In the genomic region with DNA sequence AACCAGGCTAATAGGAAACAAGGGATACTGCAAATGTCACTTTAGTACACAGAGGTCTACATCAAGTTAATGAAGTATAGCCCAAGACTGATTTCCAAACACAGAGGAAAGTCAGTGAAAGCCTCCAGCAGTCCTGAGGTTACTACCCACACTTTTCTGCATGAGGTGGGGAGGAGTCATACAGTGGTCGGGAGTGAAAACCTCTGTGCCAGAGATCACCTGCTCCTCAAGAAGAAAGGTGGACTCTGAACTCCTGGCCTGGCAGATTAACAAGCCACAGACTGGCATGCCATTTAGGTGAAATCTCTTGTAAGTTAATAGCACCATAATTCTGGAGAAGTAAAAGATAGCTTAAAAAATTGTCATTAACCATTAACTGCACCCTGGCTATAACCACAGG, we compare ENCODE assay signal across 18 cellular contexts.
DNase-seq lines count a peak whose midpoint lies in the region; ATAC-seq and TF ChIP-seq lines count a peak whose summit lies in the region.
"Had no signal": no experiment of that assay in that cellular context is flagged by ENCODE, and none has a peak within 500 bp of the region (broad histone marks: within the 10 kb centered on the region; RNA-seq: fewer than 3 reads in every experiment).

No MANE protein-coding gene starts in this region.

- H3K27me3 ChIP-seq in thyroid gland (no peaks in the 10 kb centered on the region), ovary (no peaks in the 10 kb centered on the region)
- H3K27me3 ChIP-seq: BLaER1 had no signal

- H3K27me3 Mint-ChIP-seq in activated T-helper 1 cell treated with anti-CD3 and anti-CD28 coated beads, Interleukin-12 subunit alpha, Interleukin-12 subunit beta, Interleukin-2, Interleukin-4 antibody, amounts not matched to agents 30 ng/mL and 10 ng/mL and 1 ng/mL, durations not matched to agents 14 hours and 24 hours and 36 hours (ENCODE audit: insufficient read depth): no peaks in the 10 kb centered on the region
- H3K27me3 Mint-ChIP-seq: CD4-positive, alpha-beta memory T cell had no signal

- no peaks in the 10 kb centered on the region for H3K4me1 Mint-ChIP-seq in activated T-helper 1 cell treated with anti-CD3 and anti-CD28 coated beads, Interleukin-12 subunit alpha, Interleukin-12 subunit beta, Interleukin-2, Interleukin-4 antibody, amounts not matched to agents 30 ng/mL and 10 ng/mL and 1 ng/mL, durations not matched to agents 14 hours and 24 hours and 36 hours (ENCODE audit: low read depth)
- H3K4me1 Mint-ChIP-seq: CD4-positive, alpha-beta memory T cell had no signal

- H3K9me3 ChIP-seq in mucosa of descending colon (peaks cover 11% of the 10 kb centered on the region), thyroid gland (no peaks in the 10 kb centered on the region), ovary (no peaks in the 10 kb centered on the region)
- H3K9me3 ChIP-seq: A549 had no signal

- peaks cover 3% of the 10 kb centered on the region for H3K9me3 Mint-ChIP-seq in activated T-helper 1 cell treated with anti-CD3 and anti-CD28 coated beads, Interleukin-12 subunit alpha, Interleukin-12 subunit beta, Interleukin-2, Interleukin-4 antibody, amounts not matched to agents 30 ng/mL and 10 ng/mL and 1 ng/mL, durations not matched to agents 14 hours and 24 hours and 36 hours

- no peak overlapping the region for H3K27ac Mint-ChIP-seq in activated T-helper 1 cell treated with anti-CD3 and anti-CD28 coated beads, Interleukin-12 subunit alpha, Interleukin-12 subunit beta, Interleukin-2, Interleukin-4 antibody, amounts not matched to agents 30 ng/mL and 10 ng/mL and 1 ng/mL, durations not matched to agents 14 hours and 24 hours and 36 hours
- H3K27ac Mint-ChIP-seq: CD4-positive, alpha-beta memory T cell had no signal

- H3K36me3 ChIP-seq in mucosa of descending colon (ENCODE audit: low read depth) (no peaks in the 10 kb centered on the region), thyroid gland (no peaks in the 10 kb centered on the region), ovary (no peaks in the 10 kb centered on the region)
- H3K36me3 ChIP-seq: BLaER1 had no signal

- no peaks in the 10 kb centered on the region for H3K36me3 Mint-ChIP-seq in activated T-helper 1 cell treated with anti-CD3 and anti-CD28 coated beads, Interleukin-12 subunit alpha, Interleukin-12 subunit beta, Interleukin-2, Interleukin-4 antibody, amounts not matched to agents 30 ng/mL and 10 ng/mL and 1 ng/mL, durations not matched to agents 14 hours and 24 hours and 36 hours (ENCODE audit: low read depth)
- H3K36me3 Mint-ChIP-seq: CD4-positive, alpha-beta memory T cell had no signal

- H3K4me3 Mint-ChIP-seq in activated T-helper 1 cell treated with anti-CD3 and anti-CD28 coated beads, Interleukin-12 subunit alpha, Interleukin-12 subunit beta, Interleukin-2, Interleukin-4 antibody, amounts not matched to agents 30 ng/mL and 10 ng/mL and 1 ng/mL, durations not matched to agents 14 hours and 24 hours and 36 hours: no peak overlapping the region

- WGBS in thyroid gland, 2 donors: 67 to 86% methylated on average over 1 of the region's 1 CpG
- WGBS in ovary, 3 donors: 69 to 84% (median 79%) methylated on average over 1 of the region's 1 CpG

- ATAC-seq in mucosa of descending colon: peak; percentile 89
- ATAC-seq: A549, Panc1 had no signal

- intact Hi-C loops in mucosa of descending colon (cut with DNase I, micrococcal nuclease) (no loop called here), thyroid gland (cut with DNase I) (no loop called here), ovary (cut with DNase I) (no loop called here)
- intact Hi-C loops in activated T-helper 1 cell treated with anti-CD3 and anti-CD28 coated beads, Interleukin-12 subunit alpha, Interleukin-12 subunit beta, Interleukin-2, Interleukin-4 antibody, amounts not matched to agents 30 ng/mL and 10 ng/mL and 1 ng/mL, durations not matched to agents 14 hours and 24 hours and 36 hours (cut with micrococcal nuclease): no loop called here

- peaks cover 6% of the 10 kb centered on the region for H3K4me1 ChIP-seq in mucosa of descending colon (ENCODE audit: low read depth)
- peaks cover 43% of the 10 kb centered on the region in 2 donors for H3K4me1 ChIP-seq in thyroid gland
- H3K4me1 ChIP-seq in ovary (ENCODE audit: insufficient read depth): no peaks in the 10 kb centered on the region

- H3K4me3 ChIP-seq in epithelial cell of proximal tubule (ENCODE audit: low read depth, low read length): no peak overlapping the region
- no peak overlapping the region for H3K4me3 ChIP-seq in mucosa of descending colon
- H3K4me3 ChIP-seq in thyroid gland (replicated peaks in 1 of 3): no peak overlapping the region
- no peak overlapping the region for H3K4me3 ChIP-seq in ovary
- H3K4me3 ChIP-seq: A549, BLaER1 had no signal

- TF ChIP-seq POLR2A in thyroid gland (IDR thresholded peaks at IDR 0.05) (no peak), ovary (IDR thresholded peaks at IDR 0.05) (no peak)

- no peak for TF ChIP-seq EP300 in ovary (IDR thresholded peaks at IDR 0.05)

- TF ChIP-seq CTCF in epithelial cell of proximal tubule (conservative IDR thresholded peaks at IDR 0.05; ENCODE audit: low read depth, low read length) (no peak), mucosa of descending colon (IDR thresholded peaks at IDR 0.05) (no peak), thyroid gland (IDR thresholded peaks at IDR 0.05) (no peak), ovary (IDR thresholded peaks at IDR 0.05) (no peak)

- DNase-seq in M059J (ENCODE audit: low read depth) (peak; percentile 16), epithelial cell of proximal tubule (ENCODE audit: low read depth) (peak; percentile 47), mucosa of descending colon (peak in 2 of 3 donors; percentile 30 to 69), thyroid gland (no peak), ovary (no peak), anterior cingulate cortex (lab: John Stamatoyannopoulos, UW) (no peak)
- no peak for DNase-seq in activated T-helper 1 cell treated with anti-CD3 and anti-CD28 coated beads, Interleukin-12 subunit alpha, Interleukin-12 subunit beta, Interleukin-2, Interleukin-4 antibody, amounts not matched to agents 30 ng/mL and 10 ng/mL and 1 ng/mL, durations not matched to agents 14 hours and 24 hours and 36 hours (ENCODE audit: low spot score)
- DNase-seq in activated CD8-positive, alpha-beta memory T cell treated with anti-CD3 and anti-CD28 coated beads, Interleukin-2, amount 50 U/mL, for 48 hours: no peak
- DNase-seq: CD4-positive, alpha-beta memory T cell; DMS53; KG1; NCI-H1048; NCI-H1436; NCI-H1930; NCI-H526 had no signal

- H3K27ac ChIP-seq in thyroid gland: peak overlapping the region in 2 of 3 donors; percentile 7 to 64
- H3K27ac ChIP-seq in ovary: no peak overlapping the region
- H3K27ac ChIP-seq: A549, BLaER1 had no signal

Comparison
In these comparisons a context has a peak if more than half of its experiments do, and no peak if none do; other contexts are left out.
1. DNase-seq: peak in M059J (single experiment), epithelial cell of proximal tubule (single experiment) and mucosa of descending colon (2 of 3); none in thyroid gland (0 of 2), activated T-helper 1 cell treated with anti-CD3 and anti-CD28 coated beads, Interleukin-12 subunit alpha, Interleukin-12 subunit beta, Interleukin-2, Interleukin-4 antibody, amounts not matched to agents 30 ng/mL and 10 ng/mL and 1 ng/mL, durations not matched to agents 14 hours and 24 hours and 36 hours (single experiment), activated CD8-positive, alpha-beta memory T cell treated with anti-CD3 and anti-CD28 coated beads, Interleukin-2, amount 50 U/mL, for 48 hours (single experiment), ovary (0 of 5) and anterior cingulate cortex (0 of 58).
2. H3K27ac ChIP-seq: peak in thyroid gland (2 of 3); none in ovary (0 of 2).